ENCODE assay signal across 8 cellular contexts in the genomic region with DNA sequence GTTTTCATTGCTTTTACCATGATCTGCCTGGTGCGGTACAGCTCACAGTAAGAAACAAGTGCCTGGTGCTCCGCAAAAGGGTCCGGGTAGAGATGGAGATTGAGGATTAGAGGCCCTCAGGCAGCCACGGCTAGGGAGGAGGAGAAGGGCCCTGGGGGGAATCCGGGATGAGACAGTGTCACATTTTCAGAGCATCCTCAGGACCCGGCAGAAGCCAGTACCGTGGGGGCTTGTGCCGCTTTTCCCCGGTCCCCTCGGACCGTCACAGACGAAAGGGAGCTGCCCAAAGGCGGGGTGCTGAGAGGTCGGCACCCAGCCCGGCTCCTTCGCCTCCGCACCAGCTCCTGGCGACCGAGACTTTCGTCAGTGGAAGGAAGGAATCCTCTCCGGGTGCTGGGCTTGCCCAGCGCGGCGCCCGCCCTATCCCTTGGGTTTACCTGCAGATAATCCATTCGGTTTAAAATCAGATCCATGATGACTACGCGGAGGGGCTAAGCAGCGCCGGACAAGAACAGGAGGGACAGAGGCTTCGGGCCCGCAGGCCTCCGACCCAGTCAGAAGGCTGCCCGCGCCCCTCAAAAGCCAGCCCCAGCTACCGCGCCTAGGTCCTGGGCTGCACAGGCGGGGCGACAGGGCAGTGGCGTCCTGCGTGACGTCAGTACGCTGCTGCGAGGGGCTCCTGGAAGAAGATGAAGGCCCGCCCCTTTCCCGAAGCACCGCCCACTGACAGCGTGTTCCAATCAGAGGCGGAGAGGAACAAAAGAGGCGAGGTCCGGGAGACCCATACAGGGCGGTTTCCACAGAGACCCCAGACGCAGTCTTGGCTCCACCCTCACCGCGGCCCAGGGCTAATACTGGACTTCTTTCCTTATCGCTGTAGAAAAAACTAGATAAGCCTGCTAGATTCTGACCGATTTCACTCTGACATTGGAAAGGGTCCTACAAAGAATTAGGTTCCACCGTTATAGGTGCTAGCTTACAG. TPM values are rescaled to one million over a fixed set of nuclear protein-coding genes. Genes with fewer than 3 reads are reported as not detected.
A peak's percentile ranks its signal among the peaks of the same experiment; 100 is the strongest.
DNase-seq lines count a peak whose midpoint lies in the region; ATAC-seq and TF ChIP-seq lines count a peak whose summit lies in the region.

A gene with protein sequence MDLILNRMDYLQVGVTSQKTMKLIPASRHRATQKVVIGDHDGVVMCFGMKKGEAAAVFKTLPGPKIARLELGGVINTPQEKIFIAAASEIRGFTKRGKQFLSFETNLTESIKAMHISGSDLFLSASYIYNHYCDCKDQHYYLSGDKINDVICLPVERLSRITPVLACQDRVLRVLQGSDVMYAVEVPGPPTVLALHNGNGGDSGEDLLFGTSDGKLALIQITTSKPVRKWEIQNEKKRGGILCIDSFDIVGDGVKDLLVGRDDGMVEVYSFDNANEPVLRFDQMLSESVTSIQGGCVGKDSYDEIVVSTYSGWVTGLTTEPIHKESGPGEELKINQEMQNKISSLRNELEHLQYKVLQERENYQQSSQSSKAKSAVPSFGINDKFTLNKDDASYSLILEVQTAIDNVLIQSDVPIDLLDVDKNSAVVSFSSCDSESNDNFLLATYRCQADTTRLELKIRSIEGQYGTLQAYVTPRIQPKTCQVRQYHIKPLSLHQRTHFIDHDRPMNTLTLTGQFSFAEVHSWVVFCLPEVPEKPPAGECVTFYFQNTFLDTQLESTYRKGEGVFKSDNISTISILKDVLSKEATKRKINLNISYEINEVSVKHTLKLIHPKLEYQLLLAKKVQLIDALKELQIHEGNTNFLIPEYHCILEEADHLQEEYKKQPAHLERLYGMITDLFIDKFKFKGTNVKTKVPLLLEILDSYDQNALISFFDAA (minus strand): TSS at position 634 of the 982 bp plus-strand sequence. CDS start 161 bp downstream, at position 473.

- DNase-seq in DMS153 (lab: John Stamatoyannopoulos, UW) (peak; percentile 97), epithelial cell of proximal tubule (ENCODE audit: low read depth) (peak; percentile 46), mucosa of gallbladder (ENCODE audit: low spot score) (peak; percentile 97)
- DNase-seq in Jurkat, Clone E6-1 (ENCODE audit: low read depth, low spot score) = peak; percentile 92
- DNase-seq in activated T-cell treated with anti-CD3 and anti-CD28 coated beads, Interleukin-2, amount 50 U/mL, for 24 hours = peak; percentile 98
- DNase-seq in stimulated activated CD8-positive, alpha-beta memory T cell treated with anti-CD3 and anti-CD28 coated beads, Interleukin-4, amount 100 ng/mL, for 4 hours (ENCODE audit: low read depth in 2 of 2, low spot score in 1 of 2) = peak; percentile 92 to 96

- H3K4me3 ChIP-seq in Jurkat, Clone E6-1 (ENCODE audit: low read length) = peak within 1 kb of the TSS; percentile 88
- H3K4me3 ChIP-seq in epithelial cell of proximal tubule (ENCODE audit: low read depth, low read length) = peak within 1 kb of the TSS; percentile 72

- peaks cover 14% of the 10 kb centered on the region for H3K27me3 Mint-ChIP-seq in activated T-cell treated with anti-CD3 and anti-CD28 coated beads, Interleukin-2, amount 50 U/mL, for 24 hours

- H3K9me3 Mint-ChIP-seq in activated T-cell treated with anti-CD3 and anti-CD28 coated beads, Interleukin-2, amount 50 U/mL, for 24 hours = no peaks in the 10 kb centered on the region

- H3K36me3 Mint-ChIP-seq in activated T-cell treated with anti-CD3 and anti-CD28 coated beads, Interleukin-2, amount 50 U/mL, for 24 hours (ENCODE audit: low read depth) = peaks cover 30% of the 10 kb centered on the region

- peak within 1 kb of the TSS; percentile 92 for H3K27ac Mint-ChIP-seq in activated T-cell treated with anti-CD3 and anti-CD28 coated beads, Interleukin-2, amount 50 U/mL, for 24 hours

- peaks cover 24% of the 10 kb centered on the region for H3K4me1 Mint-ChIP-seq in activated T-cell treated with anti-CD3 and anti-CD28 coated beads, Interleukin-2, amount 50 U/mL, for 24 hours (ENCODE audit: low read depth)

- ATAC-seq in GM21619 (IDR thresholded peaks at IDR 0.05; ENCODE audit: unreplicated experiment) = peak; percentile 99

- TF ChIP-seq CTCF in epithelial cell of proximal tubule (conservative IDR thresholded peaks at IDR 0.05; ENCODE audit: low read depth, low read length) = no peak

- peak within 1 kb of the TSS; percentile 98 for H3K4me3 Mint-ChIP-seq in activated T-cell treated with anti-CD3 and anti-CD28 coated beads, Interleukin-2, amount 50 U/mL, for 24 hours

TF ChIP-seq in PFSK-1, 5 proteins besides CTCF, POLR2A, EP300 and RAD21:
- TF ChIP-seq SIN3A (IDR thresholded peaks at IDR 0.05; ENCODE audit: borderline replicate concordance, insufficient read depth, low read length) = 0 out of 2 replicates have a peak, but pooled peaks have one; percentile 34
- peak; percentile 92 for TF ChIP-seq POLR2AphosphoS5 (IDR thresholded peaks at IDR 0.05; ENCODE audit: low read depth, low read length)
- TF ChIP-seq TAF1 (IDR thresholded peaks at IDR 0.05; ENCODE audit: borderline replicate concordance, insufficient read depth, low read length) = peak; percentile 80; the same call in 1 of the 2 replicates
- TF ChIP-seq, protein P1, sequence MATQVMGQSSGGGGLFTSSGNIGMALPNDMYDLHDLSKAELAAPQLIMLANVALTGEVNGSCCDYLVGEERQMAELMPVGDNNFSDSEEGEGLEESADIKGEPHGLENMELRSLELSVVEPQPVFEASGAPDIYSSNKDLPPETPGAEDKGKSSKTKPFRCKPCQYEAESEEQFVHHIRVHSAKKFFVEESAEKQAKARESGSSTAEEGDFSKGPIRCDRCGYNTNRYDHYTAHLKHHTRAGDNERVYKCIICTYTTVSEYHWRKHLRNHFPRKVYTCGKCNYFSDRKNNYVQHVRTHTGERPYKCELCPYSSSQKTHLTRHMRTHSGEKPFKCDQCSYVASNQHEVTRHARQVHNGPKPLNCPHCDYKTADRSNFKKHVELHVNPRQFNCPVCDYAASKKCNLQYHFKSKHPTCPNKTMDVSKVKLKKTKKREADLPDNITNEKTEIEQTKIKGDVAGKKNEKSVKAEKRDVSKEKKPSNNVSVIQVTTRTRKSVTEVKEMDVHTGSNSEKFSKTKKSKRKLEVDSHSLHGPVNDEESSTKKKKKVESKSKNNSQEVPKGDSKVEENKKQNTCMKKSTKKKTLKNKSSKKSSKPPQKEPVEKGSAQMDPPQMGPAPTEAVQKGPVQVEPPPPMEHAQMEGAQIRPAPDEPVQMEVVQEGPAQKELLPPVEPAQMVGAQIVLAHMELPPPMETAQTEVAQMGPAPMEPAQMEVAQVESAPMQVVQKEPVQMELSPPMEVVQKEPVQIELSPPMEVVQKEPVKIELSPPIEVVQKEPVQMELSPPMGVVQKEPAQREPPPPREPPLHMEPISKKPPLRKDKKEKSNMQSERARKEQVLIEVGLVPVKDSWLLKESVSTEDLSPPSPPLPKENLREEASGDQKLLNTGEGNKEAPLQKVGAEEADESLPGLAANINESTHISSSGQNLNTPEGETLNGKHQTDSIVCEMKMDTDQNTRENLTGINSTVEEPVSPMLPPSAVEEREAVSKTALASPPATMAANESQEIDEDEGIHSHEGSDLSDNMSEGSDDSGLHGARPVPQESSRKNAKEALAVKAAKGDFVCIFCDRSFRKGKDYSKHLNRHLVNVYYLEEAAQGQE (IDR thresholded peaks at IDR 0.05; ENCODE audit: insufficient read depth in 1 of 2, low read depth in 2 of 2, low read length in 2 of 2) = 0 out of 4 replicates have a peak, but pooled peaks of 1 of the 2 experiments have one; percentile 26
- peak; percentile 84 for TF ChIP-seq FOXP2 (optimal IDR thresholded peaks at IDR 0.05; ENCODE audit: borderline replicate concordance, extremely low read depth, extremely low read length, insufficient read depth)

RNA-seq across cellular contexts. Expression of the gene that starts here (rescaled TPM):
- 22.6 TPM for polyA plus RNA-seq in Jurkat, Clone E6-1 (2012; ENCODE audit: insufficient read depth, insufficient read length)
- 4.3 TPM for polyA plus RNA-seq in PFSK-1 (2012; ENCODE audit: insufficient read length, low read depth)
- 22.7 and 26.5 TPM in 2 replicates for total RNA-seq in epithelial cell of proximal tubule
- total RNA-seq in mucosa of gallbladder = 17.8 TPM

Comparison
In these comparisons a context has a peak if more than half of its experiments do, and no peak if none do; other contexts are left out.
1. Peak in every context shown above with its lines: DNase-seq, ATAC-seq and H3K4me3 ChIP-seq.
2. DNase-seq: peak in every context shown above with its lines; median percentile 98 in activated T-cell treated with anti-CD3 and anti-CD28 coated beads, Interleukin-2, amount 50 U/mL, for 24 hours; 97 in DMS153; 97 in mucosa of gallbladder; 94 in stimulated activated CD8-positive, alpha-beta memory T cell treated with anti-CD3 and anti-CD28 coated beads, Interleukin-4, amount 100 ng/mL, for 4 hours; 92 in Jurkat, Clone E6-1; 46 in epithelial cell of proximal tubule.